ENCODE assay signal across 8 cellular contexts in the genomic region with DNA sequence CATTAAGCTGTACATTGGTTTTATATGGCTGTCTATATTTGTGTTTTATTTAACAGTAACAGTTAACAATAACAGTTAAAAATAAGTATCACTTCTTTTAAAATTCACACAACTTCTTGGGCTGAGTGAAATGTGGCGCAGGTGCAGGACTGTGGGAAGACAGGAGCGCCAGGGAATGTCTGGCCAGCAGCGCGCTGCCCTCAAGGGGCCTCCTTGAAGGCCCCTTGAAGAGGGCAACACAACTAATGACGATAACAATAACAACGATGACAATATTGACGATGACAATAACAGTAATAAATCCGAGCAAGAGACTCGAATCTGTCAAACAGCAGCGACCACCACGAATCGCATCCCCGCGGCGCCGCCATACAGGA. TPM values are rescaled to one million over a fixed set of nuclear protein-coding genes. Genes with fewer than 3 reads are reported as not detected.
DNase-seq lines count a peak whose midpoint lies in the region; ATAC-seq, FAIRE-seq and TF ChIP-seq lines count a peak whose summit lies in the region.

No MANE protein-coding gene starts in this region.

- CTCF ChIA-PET in CD8-positive, alpha-beta T cell (lab: Charles Lee) = no interaction called here

- peak overlapping the region; percentile 25 for H3K27ac Mint-ChIP-seq in CD8-positive, alpha-beta T cell

- peak overlapping the region; percentile 28 for H3K4me3 ChIP-seq in CD8-positive, alpha-beta T cell (ENCODE audit: low read depth, low read length)
- H3K4me3 ChIP-seq in fibroblast of mammary gland (ENCODE audit: control insufficient read depth, low read depth, low read length) (peak overlapping the region; percentile 47), pancreas (peak overlapping the region; percentile 40 to 86 (median 82))

- intact Hi-C loops in CD8-positive, alpha-beta T cell (cut with DNase I, micrococcal nuclease) = loop anchor here in 1 of 2 experiments (10.0 kb wide), 2 partner anchors 230 to 790 kb away; a partner anchor contains a TSS
- intact Hi-C loops in pancreas (cut with DNase I) = no loop called here

- 3 to 4% methylated on average over 14 to 16 of the region's 16 CpGs for WGBS in pancreas, 2 donors

- POLR2A ChIA-PET in CD8-positive, alpha-beta T cell (lab: Charles Lee) = no interaction called here

- H3K36me3 ChIP-seq in CD8-positive, alpha-beta T cell (ENCODE audit: insufficient read depth, low read length) = no peaks in the 10 kb centered on the region
- no peaks in the 10 kb centered on the region for H3K36me3 ChIP-seq in pancreas

- peaks cover 10% of the 10 kb centered on the region for H3K4me1 ChIP-seq in CD8-positive, alpha-beta T cell (ENCODE audit: insufficient read depth, low read length)
- peaks cover 0 to 16% (median 14%) of the 10 kb centered on the region in 3 donors for H3K4me1 ChIP-seq in pancreas

- no peak for DNase-seq in CD8-positive, alpha-beta T cell
- peak; percentile 64 to 65 for DNase-seq in SHP77 (lab: John Stamatoyannopoulos, UW)
- DNase-seq in fibroblast of mammary gland (ENCODE audit: low read depth) = no peak
- no peak for DNase-seq in pancreas
- no peak for DNase-seq in cortex of kidney (lab: John Stamatoyannopoulos, UW)
- DNase-seq in Kasumi-1 (lab: John Stamatoyannopoulos, UW) = no peak
- DNase-seq in D341Med (ENCODE audit: low spot score) = no peak
- no peak for DNase-seq in RPMI8226

- ATAC-seq in CD8-positive, alpha-beta T cell = no peak
- ATAC-seq in pancreas = peak; percentile 44 to 52 (median 46)

- peaks cover 35% of the 10 kb centered on the region for H3K27me3 Mint-ChIP-seq in CD8-positive, alpha-beta T cell (ENCODE audit: low read depth)

- H3K9me3 ChIP-seq in CD8-positive, alpha-beta T cell (ENCODE audit: low read length) = no peaks in the 10 kb centered on the region
- no peaks in the 10 kb centered on the region for H3K9me3 ChIP-seq in pancreas

- no peaks in the 10 kb centered on the region for H3K27me3 ChIP-seq in CD8-positive, alpha-beta T cell (ENCODE audit: insufficient read depth, low read length)
- H3K27me3 ChIP-seq in pancreas = no peaks in the 10 kb centered on the region

- H3K36me3 Mint-ChIP-seq in CD8-positive, alpha-beta T cell = no peaks in the 10 kb centered on the region

- H3K4me1 Mint-ChIP-seq in CD8-positive, alpha-beta T cell (ENCODE audit: low read depth) = peaks cover 12% of the 10 kb centered on the region

- peaks cover 18% of the 10 kb centered on the region for H3K9me3 Mint-ChIP-seq in CD8-positive, alpha-beta T cell

- TF ChIP-seq CTCF in CD8-positive, alpha-beta T cell (IDR thresholded peaks at IDR 0.05) = no peak
- TF ChIP-seq CTCF in fibroblast of mammary gland (conservative IDR thresholded peaks at IDR 0.05; ENCODE audit: control insufficient read depth, insufficient read depth, low read depth, low read length) = no peak
- no peak for TF ChIP-seq CTCF in pancreas (IDR thresholded peaks at IDR 0.05)

- FAIRE-seq in pancreas (lab: Jason Lieb, UNC) = no peak

- peak overlapping the region; percentile 81 for H3K4me3 Mint-ChIP-seq in CD8-positive, alpha-beta T cell

- H3K27ac ChIP-seq in CD8-positive, alpha-beta T cell (ENCODE audit: low read depth, low read length) = no peak overlapping the region
- H3K27ac ChIP-seq in pancreas = peak overlapping the region in 3 of 4 donors; percentile 70 to 93 (median 87)

RNA-seq across cellular contexts. Expression of a gene that starts 0.4 kb away (rescaled TPM):
- total RNA-seq in CD8-positive, alpha-beta T cell = under 1 TPM; 0.08 to 0.11 TPM
- 1 to 10 TPM; 3.3 to 7.0 (median 5.2) TPM for total RNA-seq in pancreas
- 1 to 10 TPM; 1.3 to 1.5 TPM for polyA plus RNA-seq in pancreas

Comparison
In these comparisons a context has a peak if more than half of its experiments do, and no peak if none do; other contexts are left out.
1. DNase-seq: peak in SHP77 (2 of 2); none in CD8-positive, alpha-beta T cell (0 of 7), fibroblast of mammary gland (single experiment), pancreas (0 of 6), cortex of kidney (single experiment), Kasumi-1 (0 of 2), D341Med (single experiment) and RPMI8226 (single experiment).
2. H3K4me3 ChIP-seq: peak in every context shown above with its lines; median percentile 82 in pancreas; 47 in fibroblast of mammary gland; 28 in CD8-positive, alpha-beta T cell.